ENCODE assay signal across 1 cellular context in the genomic region with DNA sequence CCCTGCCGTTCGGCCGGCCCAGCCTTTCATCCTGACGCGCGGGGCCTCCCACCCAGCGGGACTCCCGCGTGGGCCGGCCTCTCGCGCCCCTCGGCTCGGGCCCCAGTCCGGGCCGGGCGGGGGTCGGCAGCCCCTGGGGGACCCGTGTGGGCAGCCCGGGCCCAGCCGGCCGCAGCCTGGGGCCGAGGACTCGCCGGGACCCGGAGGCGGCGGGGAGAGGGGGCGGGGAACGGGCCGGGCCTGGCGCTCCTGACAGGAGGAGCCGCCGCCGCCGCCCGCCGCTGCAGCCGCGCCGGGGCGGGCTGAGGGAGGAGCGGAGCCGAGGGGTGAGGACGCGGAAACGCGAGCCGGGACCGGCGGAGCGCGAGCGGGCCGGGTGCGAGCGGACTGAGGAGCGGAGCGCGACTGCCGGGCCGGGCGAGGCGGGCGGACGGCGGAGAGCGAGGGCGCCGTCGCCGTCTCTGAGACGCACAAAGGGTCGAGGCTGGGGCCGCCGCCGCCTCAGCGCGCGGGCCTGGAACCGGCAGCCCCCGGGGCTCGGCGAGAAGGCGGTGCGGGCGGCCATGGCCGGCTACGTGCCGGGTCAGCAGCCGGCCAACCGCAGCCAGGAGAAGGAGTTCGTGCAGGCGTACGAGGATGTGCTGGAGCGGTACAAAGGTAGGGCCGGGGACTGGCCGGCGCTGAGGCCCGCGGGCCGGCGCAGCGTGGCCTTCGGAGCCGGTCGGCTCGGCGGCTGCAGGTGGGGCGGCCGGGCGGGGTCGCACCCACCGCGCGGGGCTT.
TF ChIP-seq lines count a peak whose summit lies in the region.

No MANE protein-coding gene starts in this region.

TF ChIP-seq in HepG2, 621 proteins besides CTCF, POLR2A, EP300 and RAD21 (continued from another document and continues in another):
- TF ChIP-seq, protein P1, sequence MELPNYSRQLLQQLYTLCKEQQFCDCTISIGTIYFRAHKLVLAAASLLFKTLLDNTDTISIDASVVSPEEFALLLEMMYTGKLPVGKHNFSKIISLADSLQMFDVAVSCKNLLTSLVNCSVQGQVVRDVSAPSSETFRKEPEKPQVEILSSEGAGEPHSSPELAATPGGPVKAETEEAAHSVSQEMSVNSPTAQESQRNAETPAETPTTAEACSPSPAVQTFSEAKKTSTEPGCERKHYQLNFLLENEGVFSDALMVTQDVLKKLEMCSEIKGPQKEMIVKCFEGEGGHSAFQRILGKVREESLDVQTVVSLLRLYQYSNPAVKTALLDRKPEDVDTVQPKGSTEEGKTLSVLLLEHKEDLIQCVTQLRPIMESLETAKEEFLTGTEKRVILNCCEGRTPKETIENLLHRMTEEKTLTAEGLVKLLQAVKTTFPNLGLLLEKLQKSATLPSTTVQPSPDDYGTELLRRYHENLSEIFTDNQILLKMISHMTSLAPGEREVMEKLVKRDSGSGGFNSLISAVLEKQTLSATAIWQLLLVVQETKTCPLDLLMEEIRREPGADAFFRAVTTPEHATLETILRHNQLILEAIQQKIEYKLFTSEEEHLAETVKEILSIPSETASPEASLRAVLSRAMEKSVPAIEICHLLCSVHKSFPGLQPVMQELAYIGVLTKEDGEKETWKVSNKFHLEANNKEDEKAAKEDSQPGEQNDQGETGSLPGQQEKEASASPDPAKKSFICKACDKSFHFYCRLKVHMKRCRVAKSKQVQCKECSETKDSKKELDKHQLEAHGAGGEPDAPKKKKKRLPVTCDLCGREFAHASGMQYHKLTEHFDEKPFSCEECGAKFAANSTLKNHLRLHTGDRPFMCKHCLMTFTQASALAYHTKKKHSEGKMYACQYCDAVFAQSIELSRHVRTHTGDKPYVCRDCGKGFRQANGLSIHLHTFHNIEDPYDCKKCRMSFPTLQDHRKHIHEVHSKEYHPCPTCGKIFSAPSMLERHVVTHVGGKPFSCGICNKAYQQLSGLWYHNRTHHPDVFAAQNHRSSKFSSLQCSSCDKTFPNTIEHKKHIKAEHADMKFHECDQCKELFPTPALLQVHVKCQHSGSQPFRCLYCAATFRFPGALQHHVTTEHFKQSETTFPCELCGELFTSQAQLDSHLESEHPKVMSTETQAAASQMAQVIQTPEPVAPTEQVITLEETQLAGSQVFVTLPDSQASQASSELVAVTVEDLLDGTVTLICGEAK (IDR thresholded peaks at IDR 0.05) = no peak
- TF ChIP-seq, protein P1 (CRISPR knock-in tag; IDR thresholded peaks at IDR 0.05) = no peak; the same call in 1 of the 2 replicates
- TF ChIP-seq TRIM24 (CRISPR knock-in tag; IDR thresholded peaks at IDR 0.05) (no peak), RNF2 (conservative IDR thresholded peaks at IDR 0.05; ENCODE audit: low read depth) (no peak), PHF8 (CRISPR knock-in tag; IDR thresholded peaks at IDR 0.05) (peak; percentile 12; the same call in 1 of the 2 replicates), HNRNPLL (IDR thresholded peaks at IDR 0.05; ENCODE audit: low read depth, low read length, poor library complexity, severe bottlenecking) (peak; percentile 34), SP5 (CRISPR knock-in tag; IDR thresholded peaks at IDR 0.05; ENCODE audit: borderline replicate concordance, low read depth) (peak; percentile 23; the same call in 1 of the 2 replicates), SAFB2 (CRISPR knock-in tag; IDR thresholded peaks at IDR 0.05; ENCODE audit: borderline replicate concordance, low read depth) (no peak; the same call in 1 of the 2 replicates), ZNF331 (CRISPR knock-in tag; IDR thresholded peaks at IDR 0.05) (peak; percentile 14), CCAR2 (optimal IDR thresholded peaks at IDR 0.05; ENCODE audit: low read depth, low read length) (no peak), REXO4 (CRISPR knock-in tag; IDR thresholded peaks at IDR 0.05; ENCODE audit: borderline replicate concordance) (no peak), KLF6 (CRISPR knock-in tag; IDR thresholded peaks at IDR 0.05) (0 out of 2 replicates have a peak, but pooled peaks have one; percentile 2), ZNF615 (CRISPR knock-in tag; IDR thresholded peaks at IDR 0.05; ENCODE audit: borderline replicate concordance) (no peak), ZSCAN22 (CRISPR knock-in tag; IDR thresholded peaks at IDR 0.05) (no peak), FOXM1 (CRISPR knock-in tag; IDR thresholded peaks at IDR 0.05) (0 out of 2 replicates have a peak, but pooled peaks have one; percentile 23), MAZ (IDR thresholded peaks at IDR 0.05; ENCODE audit: borderline replicate concordance, low read depth, low read length) (no peak), MAZ (CRISPR knock-in tag; IDR thresholded peaks at IDR 0.05; ENCODE audit: low read depth) (peak; percentile 60), TCF7L2 (IDR thresholded peaks at IDR 0.05; ENCODE audit: low read depth, low read length) (no peak), RBFOX2 (IDR thresholded peaks at IDR 0.05; ENCODE audit: low read depth, low read length) (peak; percentile 67), ZNF451 (CRISPR knock-in tag; IDR thresholded peaks at IDR 0.05) (no peak), HOXA3 (CRISPR knock-in tag; IDR thresholded peaks at IDR 0.05) (no peak), SALL1 (CRISPR knock-in tag; IDR thresholded peaks at IDR 0.05) (peak; percentile 10; the same call in 1 of the 2 replicates)
- TF ChIP-seq, protein P2, sequence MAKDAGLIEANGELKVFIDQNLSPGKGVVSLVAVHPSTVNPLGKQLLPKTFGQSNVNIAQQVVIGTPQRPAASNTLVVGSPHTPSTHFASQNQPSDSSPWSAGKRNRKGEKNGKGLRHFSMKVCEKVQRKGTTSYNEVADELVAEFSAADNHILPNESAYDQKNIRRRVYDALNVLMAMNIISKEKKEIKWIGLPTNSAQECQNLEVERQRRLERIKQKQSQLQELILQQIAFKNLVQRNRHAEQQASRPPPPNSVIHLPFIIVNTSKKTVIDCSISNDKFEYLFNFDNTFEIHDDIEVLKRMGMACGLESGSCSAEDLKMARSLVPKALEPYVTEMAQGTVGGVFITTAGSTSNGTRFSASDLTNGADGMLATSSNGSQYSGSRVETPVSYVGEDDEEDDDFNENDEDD (CRISPR knock-in tag; IDR thresholded peaks at IDR 0.05; ENCODE audit: borderline replicate concordance) = no peak
- TF ChIP-seq, protein P3, sequence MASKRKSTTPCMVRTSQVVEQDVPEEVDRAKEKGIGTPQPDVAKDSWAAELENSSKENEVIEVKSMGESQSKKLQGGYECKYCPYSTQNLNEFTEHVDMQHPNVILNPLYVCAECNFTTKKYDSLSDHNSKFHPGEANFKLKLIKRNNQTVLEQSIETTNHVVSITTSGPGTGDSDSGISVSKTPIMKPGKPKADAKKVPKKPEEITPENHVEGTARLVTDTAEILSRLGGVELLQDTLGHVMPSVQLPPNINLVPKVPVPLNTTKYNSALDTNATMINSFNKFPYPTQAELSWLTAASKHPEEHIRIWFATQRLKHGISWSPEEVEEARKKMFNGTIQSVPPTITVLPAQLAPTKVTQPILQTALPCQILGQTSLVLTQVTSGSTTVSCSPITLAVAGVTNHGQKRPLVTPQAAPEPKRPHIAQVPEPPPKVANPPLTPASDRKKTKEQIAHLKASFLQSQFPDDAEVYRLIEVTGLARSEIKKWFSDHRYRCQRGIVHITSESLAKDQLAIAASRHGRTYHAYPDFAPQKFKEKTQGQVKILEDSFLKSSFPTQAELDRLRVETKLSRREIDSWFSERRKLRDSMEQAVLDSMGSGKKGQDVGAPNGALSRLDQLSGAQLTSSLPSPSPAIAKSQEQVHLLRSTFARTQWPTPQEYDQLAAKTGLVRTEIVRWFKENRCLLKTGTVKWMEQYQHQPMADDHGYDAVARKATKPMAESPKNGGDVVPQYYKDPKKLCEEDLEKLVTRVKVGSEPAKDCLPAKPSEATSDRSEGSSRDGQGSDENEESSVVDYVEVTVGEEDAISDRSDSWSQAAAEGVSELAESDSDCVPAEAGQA (IDR thresholded peaks at IDR 0.05; ENCODE audit: low read depth) = no peak
- TF ChIP-seq, protein P3 (CRISPR knock-in tag; IDR thresholded peaks at IDR 0.05; ENCODE audit: borderline replicate concordance) = 0 out of 2 replicates have a peak, but pooled peaks have one; percentile 76
- TF ChIP-seq, protein P4, sequence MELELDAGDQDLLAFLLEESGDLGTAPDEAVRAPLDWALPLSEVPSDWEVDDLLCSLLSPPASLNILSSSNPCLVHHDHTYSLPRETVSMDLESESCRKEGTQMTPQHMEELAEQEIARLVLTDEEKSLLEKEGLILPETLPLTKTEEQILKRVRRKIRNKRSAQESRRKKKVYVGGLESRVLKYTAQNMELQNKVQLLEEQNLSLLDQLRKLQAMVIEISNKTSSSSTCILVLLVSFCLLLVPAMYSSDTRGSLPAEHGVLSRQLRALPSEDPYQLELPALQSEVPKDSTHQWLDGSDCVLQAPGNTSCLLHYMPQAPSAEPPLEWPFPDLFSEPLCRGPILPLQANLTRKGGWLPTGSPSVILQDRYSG (CRISPR knock-in tag; IDR thresholded peaks at IDR 0.05) = no peak
- TF ChIP-seq, protein P5, sequence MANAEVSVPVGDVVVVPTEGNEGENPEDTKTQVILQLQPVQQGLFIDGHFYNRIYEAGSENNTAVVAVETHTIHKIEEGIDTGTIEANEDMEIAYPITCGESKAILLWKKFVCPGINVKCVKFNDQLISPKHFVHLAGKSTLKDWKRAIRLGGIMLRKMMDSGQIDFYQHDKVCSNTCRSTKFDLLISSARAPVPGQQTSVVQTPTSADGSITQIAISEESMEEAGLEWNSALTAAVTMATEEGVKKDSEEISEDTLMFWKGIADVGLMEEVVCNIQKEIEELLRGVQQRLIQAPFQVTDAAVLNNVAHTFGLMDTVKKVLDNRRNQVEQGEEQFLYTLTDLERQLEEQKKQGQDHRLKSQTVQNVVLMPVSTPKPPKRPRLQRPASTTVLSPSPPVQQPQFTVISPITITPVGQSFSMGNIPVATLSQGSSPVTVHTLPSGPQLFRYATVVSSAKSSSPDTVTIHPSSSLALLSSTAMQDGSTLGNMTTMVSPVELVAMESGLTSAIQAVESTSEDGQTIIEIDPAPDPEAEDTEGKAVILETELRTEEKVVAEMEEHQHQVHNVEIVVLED (CRISPR knock-in tag; IDR thresholded peaks at IDR 0.05; ENCODE audit: borderline replicate concordance) = no peak
- TF ChIP-seq, protein P6, sequence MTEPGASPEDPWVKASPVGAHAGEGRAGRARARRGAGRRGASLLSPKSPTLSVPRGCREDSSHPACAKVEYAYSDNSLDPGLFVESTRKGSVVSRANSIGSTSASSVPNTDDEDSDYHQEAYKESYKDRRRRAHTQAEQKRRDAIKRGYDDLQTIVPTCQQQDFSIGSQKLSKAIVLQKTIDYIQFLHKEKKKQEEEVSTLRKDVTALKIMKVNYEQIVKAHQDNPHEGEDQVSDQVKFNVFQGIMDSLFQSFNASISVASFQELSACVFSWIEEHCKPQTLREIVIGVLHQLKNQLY (CRISPR knock-in tag; IDR thresholded peaks at IDR 0.05) = no peak
